Comparison of ENCODE assay signal across 11 cellular contexts in genomic region chr15:57079907-57080750, GRCh38.
DNase-seq lines count a peak whose midpoint lies in the region; ATAC-seq, FAIRE-seq and TF ChIP-seq lines count a peak whose summit lies in the region.
"Had no signal": no experiment of that assay in that cellular context is flagged by ENCODE, and none has a peak within 500 bp of the region (broad histone marks: within the 10 kb centered on the region; RNA-seq: fewer than 3 reads in every experiment).

No MANE protein-coding gene starts in this region.

- no peaks in the 10 kb centered on the region for H3K9me3 Mint-ChIP-seq in stimulated activated memory B cell treated with anti-CD40 and anti-IgM and Interleukin-4, amounts not matched to agents 10 μg/mL and 1 μg/mL and 100 μg/mL, for 72 hours

- intact Hi-C loops in Panc1 (cut with micrococcal nuclease; ENCODE audit: unreplicated experiment), result no loop called here

- H3K27ac ChIP-seq in Panc1 (ENCODE audit: low read length), result no peak overlapping the region
- H3K27ac ChIP-seq: breast epithelium had no signal

- 0 out of 2 replicates have a peak, but pooled peaks have one; percentile 16 for TF ChIP-seq CTCF in Panc1 (IDR thresholded peaks at IDR 0.05)

- no peak overlapping the region for H3K4me3 Mint-ChIP-seq in stimulated activated memory B cell treated with anti-CD40 and anti-IgM and Interleukin-4, amounts not matched to agents 10 μg/mL and 1 μg/mL and 100 μg/mL, for 72 hours

- no peak overlapping the region for H3K27ac Mint-ChIP-seq in stimulated activated memory B cell treated with anti-CD40 and anti-IgM and Interleukin-4, amounts not matched to agents 10 μg/mL and 1 μg/mL and 100 μg/mL, for 72 hours

- peaks cover 28% of the 10 kb centered on the region for H3K4me1 Mint-ChIP-seq in stimulated activated memory B cell treated with anti-CD40 and anti-IgM and Interleukin-4, amounts not matched to agents 10 μg/mL and 1 μg/mL and 100 μg/mL, for 72 hours

- no peaks in the 10 kb centered on the region for H3K9me3 ChIP-seq in Panc1 (ENCODE audit: control insufficient read depth, insufficient read depth, low read depth, low read length)
- H3K9me3 ChIP-seq: breast epithelium, spleen had no signal

- BruUV-seq in Panc1 (replicated peaks; lab: Mats Ljungman, UMichigan), result no TSS peak

- H3K4me3 ChIP-seq in Panc1 (ENCODE audit: low read depth in 2 of 2, low read length in 2 of 2), result no peak overlapping the region
- H3K4me3 ChIP-seq: breast epithelium, spleen had no signal

- ATAC-seq in HG02798 (IDR thresholded peaks at IDR 0.05; ENCODE audit: poor library complexity, unreplicated experiment), result peak; percentile 62
- no peak for ATAC-seq in Panc1
- ATAC-seq in stimulated activated memory B cell treated with anti-CD40 and anti-IgM and Interleukin-4, amounts not matched to agents 10 μg/mL and 1 μg/mL and 100 μg/mL, for 72 hours, result no peak
- ATAC-seq in GM18867 (IDR thresholded peaks at IDR 0.05; ENCODE audit: unreplicated experiment), result no peak

- DNase-seq in GF-D8 (lab: John Stamatoyannopoulos, UW) (peak; percentile 42), Panc1 (ENCODE audit: low read depth, low spot score) (no peak), DMS79 (lab: John Stamatoyannopoulos, UW) (no peak)
- DNase-seq in activated CD4-positive, alpha-beta T cell treated with anti-CD3 and anti-CD28 coated beads, Interleukin-2, amount 50 U/mL, for 48 hours, result no peak
- DNase-seq: spleen, SW 1271 had no signal

- no peaks in the 10 kb centered on the region for H3K27me3 Mint-ChIP-seq in stimulated activated memory B cell treated with anti-CD40 and anti-IgM and Interleukin-4, amounts not matched to agents 10 μg/mL and 1 μg/mL and 100 μg/mL, for 72 hours

- H3K36me3 Mint-ChIP-seq in stimulated activated memory B cell treated with anti-CD40 and anti-IgM and Interleukin-4, amounts not matched to agents 10 μg/mL and 1 μg/mL and 100 μg/mL, for 72 hours, result no peaks in the 10 kb centered on the region

- H3K36me3 ChIP-seq in Panc1 (ENCODE audit: control insufficient read depth, insufficient read depth, low read length), result no peaks in the 10 kb centered on the region
- H3K36me3 ChIP-seq: breast epithelium, spleen had no signal

- CTCF ChIA-PET in Panc1 (lab: Charles Lee), result no interaction called here

- peak; percentile 5 for FAIRE-seq in islet of Langerhans (lab: Jason Lieb, UNC)

- POLR2A ChIA-PET in Panc1 (lab: Charles Lee), result interaction anchor here (0.6 kb wide), 1 partner anchor 456 kb away, joined by 3 read pairs; no protein-coding TSS in a partner anchor

- H3K4me1 ChIP-seq in Panc1 (ENCODE audit: control insufficient read depth, insufficient read depth, low read length), result peaks cover 8% of the 10 kb centered on the region; the same call in 1 of the 2 replicates
- H3K4me1 ChIP-seq: breast epithelium had no signal

- H3K27me3 ChIP-seq in Panc1 (ENCODE audit: control insufficient read depth, insufficient read depth, low read length), result no peaks in the 10 kb centered on the region
- H3K27me3 ChIP-seq: breast epithelium, spleen had no signal

- in situ Hi-C loops in Panc1 (cut with HindIII; ENCODE audit: low pct_unique_long_range_greater_than_20kb, low sequenced_read_pairs), result no loop called here
